1 cellular context compared by ENCODE assay signal in genomic region chr11:1919428-1920127, GRCh38.
TF ChIP-seq lines count a peak whose summit lies in the region.

TSS of gene TNNT3 (plus strand) at chr11:1919703. CDS start at chr11:1922875, 3,172 bp downstream.

TF ChIP-seq in GM12878, 131 proteins besides CTCF, POLR2A, EP300 and RAD21:
- TF ChIP-seq USF1 (IDR thresholded peaks at IDR 0.05; ENCODE audit: borderline replicate concordance, extremely low read length, insufficient read depth, low read depth, low read length) = no peak
- no peak for TF ChIP-seq KDM1A (IDR thresholded peaks at IDR 0.05; ENCODE audit: borderline replicate concordance)
- TF ChIP-seq PAX5 (IDR thresholded peaks at IDR 0.05; ENCODE audit: borderline replicate concordance, low read depth, low read length) = no peak
- TF ChIP-seq IKZF1 (conservative IDR thresholded peaks at IDR 0.05) = no peak
- no peak for TF ChIP-seq IRF4 (IDR thresholded peaks at IDR 0.05; ENCODE audit: low read depth, low read length)
- TF ChIP-seq CEBPZ (IDR thresholded peaks at IDR 0.05; ENCODE audit: low read depth, low read length) = no peak
- no peak for TF ChIP-seq BCL3 (IDR thresholded peaks at IDR 0.05; ENCODE audit: borderline replicate concordance, insufficient read depth, low read depth, low read length, poor library complexity, severe bottlenecking)
- no peak for TF ChIP-seq STAT3 (IDR thresholded peaks at IDR 0.05; ENCODE audit: low read depth, low read length)
- TF ChIP-seq BCL11A (IDR thresholded peaks at IDR 0.05; ENCODE audit: low read depth, low read length) = no peak
- no peak for TF ChIP-seq E4F1 (IDR thresholded peaks at IDR 0.05; ENCODE audit: borderline replicate concordance, partially characterized antibody)
- no peak for TF ChIP-seq PRDM15 (CRISPR knock-in tag; IDR thresholded peaks at IDR 0.05)
